Comparison of ENCODE assay signal across 8 cellular contexts in the genomic region with DNA sequence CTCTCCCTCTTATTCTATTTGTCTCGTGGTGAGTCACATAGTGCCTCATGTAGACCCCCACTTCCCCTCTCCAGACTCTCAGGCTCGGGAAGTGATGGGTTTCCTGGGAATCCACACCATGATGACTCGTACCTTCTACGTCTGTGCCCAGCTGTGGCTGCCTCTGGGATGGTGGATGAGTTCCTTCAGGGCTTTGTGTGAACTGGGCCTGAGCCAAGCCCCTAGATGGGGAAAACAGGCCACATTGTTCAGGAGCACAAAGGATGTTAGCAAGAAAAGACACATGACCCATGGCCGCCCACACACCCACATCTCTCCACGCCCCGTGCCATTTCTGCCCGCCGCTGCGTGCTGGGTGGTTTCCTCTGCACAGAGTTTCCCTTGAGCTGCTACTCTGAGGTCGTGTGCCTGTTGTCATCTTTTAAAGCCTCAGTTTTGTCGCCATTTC. TPM values are rescaled to one million over a fixed set of nuclear protein-coding genes. Genes with fewer than 3 reads are reported as not detected.
DNase-seq lines count a peak whose midpoint lies in the region; ATAC-seq and TF ChIP-seq lines count a peak whose summit lies in the region.

No MANE protein-coding gene starts in this region.

- TF ChIP-seq CTCF in esophagus muscularis mucosa (IDR thresholded peaks at IDR 0.05), result no peak
- TF ChIP-seq CTCF in neutrophil (IDR thresholded peaks at IDR 0.05), result no peak
- no peak for TF ChIP-seq CTCF in transverse colon (IDR thresholded peaks at IDR 0.05)

- TF ChIP-seq POLR2A in esophagus muscularis mucosa (IDR thresholded peaks at IDR 0.05; ENCODE audit: low read depth), result no peak
- TF ChIP-seq POLR2A in transverse colon (IDR thresholded peaks at IDR 0.05), result no peak

- ATAC-seq in GM19397 (IDR thresholded peaks at IDR 0.05; ENCODE audit: unreplicated experiment), result peak; percentile 45
- peak; percentile 48 for ATAC-seq in HG03575 (IDR thresholded peaks at IDR 0.05; ENCODE audit: extremely low read depth, insufficient number of reproducible peaks, low FRiP score, unreplicated experiment)
- no peak for ATAC-seq in GM19395 (IDR thresholded peaks at IDR 0.05; ENCODE audit: unreplicated experiment)

- H3K4me1 ChIP-seq in esophagus muscularis mucosa (peaks cover 7 to 18% (median 13%) of the 10 kb centered on the region in 4 donors), neutrophil (ENCODE audit: control insufficient read depth in 1 of 2, insufficient read depth in 1 of 2, low read depth in 1 of 2, low read length in 1 of 2) (peaks cover 17 to 36% of the 10 kb centered on the region in 2 experiments), transverse colon (peaks cover 12 to 32% (median 20%) of the 10 kb centered on the region in 4 donors)

- H3K4me3 ChIP-seq in esophagus muscularis mucosa (no peak overlapping the region), neutrophil (ENCODE audit: low read depth in 1 of 2, low read length in 1 of 2) (no peak overlapping the region), transverse colon (no peak overlapping the region)

- WGBS in esophagus muscularis mucosa, result 66% methylated on average over 12 of the region's 12 CpGs
- WGBS in transverse colon (ENCODE audit: low coverage in 1 of 2), 2 donors, result 61% methylated on average over 12 of the region's 12 CpGs; no CpG with 5 or more reads in 1 of the 2 donors

- in situ Hi-C loops in transverse colon (cut with MboI; ENCODE audit: low pct_ligation_motif_present in 1 of 4, low pct_unique_long_range_greater_than_20kb in 1 of 4, low sequenced_read_pairs in 3 of 4), result no loop called here

- peak; percentile 72 for DNase-seq in activated T-cell treated with anti-CD3 and anti-CD28 coated beads for 48 hours (ENCODE audit: low read depth)
- DNase-seq in esophagus muscularis mucosa (ENCODE audit: extremely low spot score), result no peak
- DNase-seq in transverse colon, result peak; percentile 52
- no peak for DNase-seq in NCI-H2171 treated with DMSO at 0.1 percent for 48 hours (lab: John Stamatoyannopoulos, UW)

- H3K36me3 ChIP-seq in esophagus muscularis mucosa (peaks cover 0 to 5% (median 0%) of the 10 kb centered on the region in 4 donors), neutrophil (peaks cover 91% of the 10 kb centered on the region), transverse colon (no peaks in the 10 kb centered on the region)

- H3K27me3 ChIP-seq in esophagus muscularis mucosa (no peaks in the 10 kb centered on the region), neutrophil (no peaks in the 10 kb centered on the region), transverse colon (no peaks in the 10 kb centered on the region)

- intact Hi-C loops in esophagus muscularis mucosa (cut with DNase I) (no loop called here), transverse colon (cut with DNase I; ENCODE audit: low total_unique reads) (no loop called here)

- H3K27ac ChIP-seq in esophagus muscularis mucosa (replicated peaks in 1 of 4), result peak overlapping the region; percentile 46 to 59 (median 58)
- peak overlapping the region; percentile 28 for H3K27ac ChIP-seq in neutrophil
- peak overlapping the region; percentile 26 to 59 (median 42) for H3K27ac ChIP-seq in transverse colon

- H3K9me3 ChIP-seq in esophagus muscularis mucosa (no peaks in the 10 kb centered on the region), neutrophil (no peaks in the 10 kb centered on the region), transverse colon (no peaks in the 10 kb centered on the region)

- no peak for TF ChIP-seq EP300 in esophagus muscularis mucosa (IDR thresholded peaks at IDR 0.05)
- peak; percentile 4 for TF ChIP-seq EP300 in transverse colon (IDR thresholded peaks at IDR 0.05; ENCODE audit: low read depth)

RNA-seq across cellular contexts. Expression of a gene that starts 10.5 kb away (rescaled TPM):
- total RNA-seq in esophagus muscularis mucosa (10 to 100 TPM in 2 of 4 donors, 1 to 10 TPM in 2; 6.1 to 21.2 (median 9.8) TPM), transverse colon (10 to 100 TPM; 18.7 to 51.9 (median 38.6) TPM)

RNA-seq across cellular contexts. Expression of a gene that starts 28.2 kb away (rescaled TPM):
- 10 to 100 TPM; 13.3 to 29.0 (median 23.4) TPM for total RNA-seq in esophagus muscularis mucosa
- 10 to 100 TPM in 1 of 4 donors, 1 to 10 TPM in 3; 1.5 to 22.7 (median 8.7) TPM for total RNA-seq in transverse colon

Comparison
In these comparisons a context has a peak if more than half of its experiments do, and no peak if none do; other contexts are left out.
1. DNase-seq: peak in activated T-cell treated with anti-CD3 and anti-CD28 coated beads for 48 hours (single experiment) and transverse colon (single experiment); none in esophagus muscularis mucosa (single experiment) and NCI-H2171 treated with DMSO at 0.1 percent for 48 hours (single experiment).
2. Peak in every context shown above with its lines, with median percentiles within 50 percentile points of each other: H3K27ac ChIP-seq.